20 cellular contexts compared by ENCODE assay signal in the genomic region with DNA sequence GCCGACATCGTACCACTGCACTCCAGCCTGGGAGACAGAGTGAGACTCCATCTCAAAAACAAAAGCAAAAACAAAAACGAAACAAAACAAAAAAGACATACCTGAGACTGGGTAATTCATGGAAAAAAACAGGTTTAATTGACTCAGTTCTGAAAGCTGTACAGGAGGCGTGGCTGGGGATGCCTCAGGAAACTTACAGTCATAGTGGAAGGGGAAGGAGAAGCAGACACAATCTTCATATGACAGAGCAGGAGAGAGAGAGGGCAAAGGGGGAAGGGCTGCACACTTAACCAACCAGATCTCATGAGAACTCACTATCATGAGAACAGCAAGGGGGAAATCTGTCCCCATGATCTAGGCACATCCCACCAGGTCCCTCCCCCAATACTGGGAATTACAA.
DNase-seq lines count a peak whose midpoint lies in the region; ATAC-seq and TF ChIP-seq lines count a peak whose summit lies in the region.
"Had no signal": no experiment of that assay in that cellular context is flagged by ENCODE, and none has a peak within 500 bp of the region (broad histone marks: within the 10 kb centered on the region; RNA-seq: fewer than 3 reads in every experiment).

No MANE protein-coding gene starts in this region.

- no peaks in the 10 kb centered on the region for H3K36me3 ChIP-seq in OCI-LY3 (replicated peaks; ENCODE audit: low read depth, low read length)
- H3K36me3 ChIP-seq: BLaER1 had no signal

- H3K4me2 ChIP-seq in OCI-LY3 (ENCODE audit: low read length) = peak overlapping the region; percentile 47
- H3K4me2 ChIP-seq: BLaER1, GM23338 had no signal

- H3K27ac ChIP-seq in OCI-LY3 (ENCODE audit: low read length) = peak overlapping the region; percentile 33
- H3K27ac ChIP-seq: BLaER1 had no signal

- no peak overlapping the region for H2AFZ ChIP-seq in OCI-LY3 (ENCODE audit: low read depth, low read length)
- H2AFZ ChIP-seq: GM23338 had no signal

- H3K9me3 ChIP-seq in OCI-LY3 (ENCODE audit: insufficient read depth, low read length) = peaks cover 6% of the 10 kb centered on the region; the same call in 1 of the 2 replicates
- H3K9me3 ChIP-seq: BLaER1 had no signal

- H3K27me3 ChIP-seq in OCI-LY3 (ENCODE audit: low read depth, low read length) = no peaks in the 10 kb centered on the region
- H3K27me3 ChIP-seq: BLaER1 had no signal

- H3K9ac ChIP-seq in OCI-LY3 (ENCODE audit: low read length) = no peak overlapping the region
- H3K9ac ChIP-seq: BLaER1 had no signal

- H3K4me1 ChIP-seq in OCI-LY3 (ENCODE audit: low read length) = peaks cover 32% of the 10 kb centered on the region
- H3K4me1 ChIP-seq: BLaER1 had no signal

- peak; percentile 3 to 17 for DNase-seq in activated CD4-positive, alpha-beta T cell treated with anti-CD3 and anti-CD28 coated beads, Interleukin-2, amount 50 U/mL, for 48 hours
- DNase-seq in activated CD4-positive, alpha-beta T cell treated with anti-CD3 and anti-CD28 coated beads, Interleukin-2, amount 50 U/mL, for 1 hour = no peak
- peak; percentile 24 for DNase-seq in stimulated activated CD4-positive, alpha-beta T cell treated with anti-CD3 and anti-CD28 coated beads, Interleukin-1b, Interleukin-23, amount 100 ng/mL, for 48 hours
- no peak for DNase-seq in stimulated activated CD4-positive, alpha-beta T cell treated with anti-CD3 and anti-CD28 coated beads, Interleukin-12 subunit alpha, Interleukin-12 subunit beta, amount 100 ng/mL, for 4 hours
- no peak for DNase-seq in KBM-7
- no peak for DNase-seq in HUDEP-2 (lab: John Stamatoyannopoulos, UW; ENCODE audit: unreplicated experiment in 76 of 76)
- DNase-seq: CD8-positive, alpha-beta memory T cell; DMS79; Karpas-422; NCI-H1105 treated with DMSO at 0.1 percent for 48 hours; NCI-H1694 treated with DMSO at 0.1 percent for 48 hours; NCI-H2107; NCI-H226; NCI-H524 treated with DMSO at 0.1 percent for 48 hours; SHP77 had no signal

- peak overlapping the region; percentile 9; the same call in 1 of the 2 replicates for H3K4me3 ChIP-seq in OCI-LY3 (ENCODE audit: low read length)
- H3K4me3 ChIP-seq: BLaER1, GM23338 had no signal

- no peaks in the 10 kb centered on the region for H3K79me2 ChIP-seq in OCI-LY3 (ENCODE audit: low read length)

- no peaks in the 10 kb centered on the region for H4K20me1 ChIP-seq in OCI-LY3 (ENCODE audit: insufficient read depth, low read length)
- H4K20me1 ChIP-seq: BLaER1 had no signal

- in situ Hi-C loops in KBM-7 (cut with MboI; ENCODE audit: low pct_unique_long_range_greater_than_20kb, low sequenced_read_pairs) = no loop called here

- no peak for ATAC-seq in HG03039 (IDR thresholded peaks at IDR 0.05; ENCODE audit: unreplicated experiment)
- ATAC-seq: GM23338, HCT116 had no signal

- TF ChIP-seq CTCF in OCI-LY3 (IDR thresholded peaks at IDR 0.05; ENCODE audit: low read depth, low read length) = no peak

Comparison
In these comparisons a context has a peak if more than half of its experiments do, and no peak if none do; other contexts are left out.
1. DNase-seq: peak in activated CD4-positive, alpha-beta T cell treated with anti-CD3 and anti-CD28 coated beads, Interleukin-2, amount 50 U/mL, for 48 hours (2 of 2) and stimulated activated CD4-positive, alpha-beta T cell treated with anti-CD3 and anti-CD28 coated beads, Interleukin-1b, Interleukin-23, amount 100 ng/mL, for 48 hours (single experiment); none in activated CD4-positive, alpha-beta T cell treated with anti-CD3 and anti-CD28 coated beads, Interleukin-2, amount 50 U/mL, for 1 hour (single experiment), stimulated activated CD4-positive, alpha-beta T cell treated with anti-CD3 and anti-CD28 coated beads, Interleukin-12 subunit alpha, Interleukin-12 subunit beta, amount 100 ng/mL, for 4 hours (single experiment), KBM-7 (single experiment) and HUDEP-2 (0 of 76).